ENCODE assay signal across 14 cellular contexts in the genomic region with DNA sequence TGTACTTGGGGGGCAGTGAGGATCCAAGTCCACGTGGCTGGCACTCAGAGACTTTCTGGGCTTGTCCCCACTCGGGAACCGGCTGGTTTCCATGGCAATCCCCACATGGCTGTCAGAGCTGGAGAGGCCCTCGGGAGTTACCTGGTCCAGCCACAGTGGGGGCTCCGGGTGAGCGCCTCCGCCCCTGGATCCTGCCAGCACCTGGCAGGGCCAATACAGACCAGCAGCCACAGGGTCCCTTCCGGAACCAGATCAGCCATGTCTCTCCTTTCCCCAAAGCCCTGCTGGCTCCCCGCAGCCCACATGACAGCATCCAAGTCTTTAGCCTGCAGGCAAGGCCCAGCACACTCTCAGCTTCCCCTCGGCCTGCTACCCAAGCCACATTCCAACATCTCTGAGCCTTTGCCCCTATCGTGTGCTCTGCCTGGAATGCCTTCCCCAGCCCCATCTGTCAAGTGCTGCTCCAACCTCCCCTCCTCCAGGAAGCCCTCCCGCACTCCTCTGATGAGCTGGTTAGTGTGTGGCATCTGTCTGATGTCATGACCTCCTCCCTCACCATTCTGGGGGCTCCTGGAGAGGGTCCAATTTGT. TPM values are rescaled to one million over a fixed set of nuclear protein-coding genes. Genes with fewer than 3 reads are reported as not detected.
DNase-seq lines count a peak whose midpoint lies in the region; ATAC-seq and TF ChIP-seq lines count a peak whose summit lies in the region.
"Had no signal": no experiment of that assay in that cellular context is flagged by ENCODE, and none has a peak within 500 bp of the region (broad histone marks: within the 10 kb centered on the region; RNA-seq: fewer than 3 reads in every experiment).

No MANE protein-coding gene starts in this region.

- H3K36me3 ChIP-seq in left ventricle myocardium inferior (no peaks in the 10 kb centered on the region), mesodermal cell (ENCODE audit: control insufficient read depth, insufficient read depth, low read length) (peaks cover 39% of the 10 kb centered on the region), upper lobe of left lung (no peaks in the 10 kb centered on the region)

- no peak for TF ChIP-seq POLR2A in upper lobe of left lung (IDR thresholded peaks at IDR 0.05)

- no peaks in the 10 kb centered on the region for H3K9me3 ChIP-seq in left ventricle myocardium inferior (replicated peaks)
- H3K9me3 ChIP-seq in mesodermal cell (ENCODE audit: control insufficient read depth, low read length), result no peaks in the 10 kb centered on the region
- no peaks in the 10 kb centered on the region for H3K9me3 ChIP-seq in upper lobe of left lung

- peak overlapping the region; percentile 96 for H3K27ac ChIP-seq in left ventricle myocardium inferior (replicated peaks)
- peak overlapping the region; percentile 97 for H3K27ac ChIP-seq in cingulate gyrus (ENCODE audit: low read depth, low read length)
- H3K27ac ChIP-seq in mesodermal cell (ENCODE audit: low read depth, low read length, severe bottlenecking), result peak overlapping the region; percentile 93
- peak overlapping the region; percentile 92 to 95 (median 94) for H3K27ac ChIP-seq in upper lobe of left lung
- H3K27ac ChIP-seq: KMS-11 had no signal

- DNase-seq in left ventricle myocardium inferior (no peak), Right ventricle myocardium inferior (ENCODE audit: missing footprints) (no peak), upper lobe of left lung (peak in 1 of 2 donors; percentile 75), omental fat pad (ENCODE audit: low spot score) (no peak), middle frontal gyrus (ENCODE audit: extremely low spot score, low spot score) (no peak)
- DNase-seq in activated CD4-positive, CD25-positive, alpha-beta regulatory T cell (lab: John Stamatoyannopoulos, UW), result no peak
- DNase-seq: cortex of kidney, OCI-M1 had no signal

- intact Hi-C loops in left ventricle myocardium inferior (cut with micrococcal nuclease) (no loop called here), Right ventricle myocardium inferior (cut with DNase I) (loop anchor here (2.0 kb wide), 1 partner anchor 29 kb away; no protein-coding TSS in a partner anchor)

- WGBS in mesodermal cell (ENCODE audit: insufficient coverage in 2 of 2), 2 experiments, result 48 to 74% methylated on average over 6 to 11 of the region's 12 CpGs
- 25% methylated on average over 7 of the region's 12 CpGs; no CpG with 5 or more reads in 1 of the 2 donors for WGBS in upper lobe of left lung, 2 donors

- TF ChIP-seq EP300 in upper lobe of left lung (IDR thresholded peaks at IDR 0.05), result no peak

- TF ChIP-seq CTCF in left ventricle myocardium inferior (IDR thresholded peaks at IDR 0.05; ENCODE audit: borderline replicate concordance) (no peak), upper lobe of left lung (IDR thresholded peaks at IDR 0.05) (no peak), omental fat pad (IDR thresholded peaks at IDR 0.05) (no peak)

- H3K4me1 ChIP-seq in left ventricle myocardium inferior (peaks cover 98% of the 10 kb centered on the region), mesodermal cell (ENCODE audit: control insufficient read depth, insufficient read depth, low read length, poor library complexity, severe bottlenecking) (peaks cover 92% of the 10 kb centered on the region), upper lobe of left lung (peaks cover 100% of the 10 kb centered on the region in 4 donors)

- peak overlapping the region; percentile 82 for H3K4me3 ChIP-seq in left ventricle myocardium inferior
- H3K4me3 ChIP-seq in mesodermal cell (ENCODE audit: extremely low read depth, insufficient read depth, low read length, poor library complexity, severe bottlenecking), result peak overlapping the region; percentile 1
- no peak overlapping the region for H3K4me3 ChIP-seq in upper lobe of left lung

- H3K27me3 ChIP-seq in left ventricle myocardium inferior (ENCODE audit: low read depth), result no peaks in the 10 kb centered on the region
- H3K27me3 ChIP-seq in upper lobe of left lung, result no peaks in the 10 kb centered on the region

- ATAC-seq in Right ventricle myocardium inferior (no peak), upper lobe of left lung (ENCODE audit: low FRiP score in 2 of 2) (no peak), omental fat pad (ENCODE audit: low FRiP score) (no peak)
- ATAC-seq: left lobe of liver had no signal

RNA-seq across cellular contexts. Expression of gene PLXND1, which starts 8.6 kb away (rescaled TPM):
- total RNA-seq in left ventricle myocardium inferior (45.5 TPM), Right ventricle myocardium inferior (66.3 TPM), upper lobe of left lung (100 to 1,000 TPM in 5 of 6 donors, 10 to 100 TPM in 1; 95.3 to 607 (median 227) TPM), omental fat pad (100 to 1,000 TPM in 3 of 4 donors, 10 to 100 TPM in 1; 82.7 to 364 (median 170) TPM)
- 443 TPM for polyA plus RNA-seq in mesodermal cell (2013, experiment 1 of 2)
- 298 TPM for polyA plus RNA-seq in mesodermal cell (2013, experiment 2 of 2)

RNA-seq across cellular contexts. Expression of gene H1-8, which starts 54.9 kb away (rescaled TPM):
- not detected for total RNA-seq in left ventricle myocardium inferior
- total RNA-seq in Right ventricle myocardium inferior, result not detected
- 2.0 TPM for polyA plus RNA-seq in mesodermal cell (2013, experiment 1 of 2)
- polyA plus RNA-seq in mesodermal cell (2013, experiment 2 of 2), result 3.0 TPM
- total RNA-seq in upper lobe of left lung, result not detected
- not detected for total RNA-seq in omental fat pad
- total RNA-seq: activated CD8-positive, alpha-beta memory T cell treated with anti-CD3 and anti-CD28 coated beads for 36 hours; left lobe of liver had no signal
- polyA plus RNA-seq: BJ had no signal

Comparison
In these comparisons a context has a peak if more than half of its experiments do, and no peak if none do; other contexts are left out.
1. H3K4me3 ChIP-seq: peak in left ventricle myocardium inferior (single experiment) and mesodermal cell (single experiment); none in upper lobe of left lung (0 of 4).
2. Peak in every context shown above with its lines, with median percentiles within 50 percentile points of each other: H3K27ac ChIP-seq.